In genomic region chr12:50160643-50161042, GRCh38 we compare ENCODE assay signal across 21 cellular contexts. TPM values are rescaled to one million over a fixed set of nuclear protein-coding genes. Genes with fewer than 3 reads are reported as not detected.
"Had no signal": no experiment of that assay in that cellular context is flagged by ENCODE, and none has a peak within 500 bp of the region (broad histone marks: within the 10 kb centered on the region; RNA-seq: fewer than 3 reads in every experiment).

No MANE protein-coding gene starts in this region.

- DNase-seq: activated B cell treated with CpG ODN at 0.5 μM for 24 hours; activated CD4-positive, alpha-beta T cell treated with anti-CD3 and anti-CD28 coated beads for 4 hours; activated CD8-positive, alpha-beta T cell treated with anti-CD3 and anti-CD28 coated beads for 36 hours; aorta; cerebellar nuclear complex; effector CD8-positive, alpha-beta T cell; esophagus squamous epithelium; heart right ventricle; kidney glomerular epithelial cell; left ventricle myocardium inferior; mammary epithelial cell; mucosa of descending colon; naive thymus-derived CD8-positive, alpha-beta T cell; stimulated activated CD4-positive, alpha-beta T cell treated with anti-CD3 and anti-CD28 coated beads, Interleukin-1b, Interleukin-23, amount 100 ng/mL, for 48 hours; stimulated activated CD8-positive, alpha-beta memory T cell treated with anti-CD3 and anti-CD28 coated beads, Interleukin-4, amount 100 ng/mL, for 48 hours; stimulated activated naive CD4-positive, alpha-beta T cell treated with Interleukin-2 at 50 U/mL for 16 hours; SW 1271; thyroid gland had no signal

- H3K4me3 ChIP-seq: esophagus squamous epithelium, heart right ventricle, left ventricle myocardium inferior, mucosa of descending colon, thyroid gland had no signal

- H3K36me3 ChIP-seq: esophagus squamous epithelium, neutrophil, thyroid gland had no signal

- H3K27me3 Mint-ChIP-seq: activated B cell treated with CpG ODN at 0.5 μM for 24 hours; activated CD8-positive, alpha-beta T cell treated with anti-CD3 and anti-CD28 coated beads for 36 hours; dendritic cell treated with granulocyte-macrophage colony-stimulating factor and Interleukin-4, amounts not matched to agents 40 ng/mL and 50 ng/mL, for 4 days; naive thymus-derived CD8-positive, alpha-beta T cell had no signal

- H3K4me3 Mint-ChIP-seq: activated B cell treated with CpG ODN at 0.5 μM for 24 hours; activated CD8-positive, alpha-beta T cell treated with anti-CD3 and anti-CD28 coated beads for 36 hours; activated T-helper 1 cell treated with anti-CD3 and anti-CD28 coated beads, Interleukin-12 subunit alpha, Interleukin-12 subunit beta, Interleukin-2, Interleukin-4 antibody, amounts not matched to agents 30 ng/mL and 10 ng/mL and 1 ng/mL, durations not matched to agents 14 hours and 24 hours and 36 hours; dendritic cell treated with granulocyte-macrophage colony-stimulating factor and Interleukin-4, amounts not matched to agents 40 ng/mL and 50 ng/mL, for 4 days; naive thymus-derived CD8-positive, alpha-beta T cell had no signal

- H3K9me3 ChIP-seq: esophagus squamous epithelium, heart right ventricle, left ventricle myocardium inferior, mucosa of descending colon, neutrophil, thyroid gland had no signal

- H3K27me3 ChIP-seq: esophagus squamous epithelium, heart right ventricle, neutrophil, thyroid gland had no signal

- H3K27ac ChIP-seq: esophagus squamous epithelium, heart right ventricle, left ventricle myocardium inferior, neutrophil, thyroid gland had no signal

- H3K9me3 Mint-ChIP-seq: activated B cell treated with CpG ODN at 0.5 μM for 24 hours; activated CD8-positive, alpha-beta T cell treated with anti-CD3 and anti-CD28 coated beads for 36 hours; activated T-helper 1 cell treated with anti-CD3 and anti-CD28 coated beads, Interleukin-12 subunit alpha, Interleukin-12 subunit beta, Interleukin-2, Interleukin-4 antibody, amounts not matched to agents 30 ng/mL and 10 ng/mL and 1 ng/mL, durations not matched to agents 14 hours and 24 hours and 36 hours; dendritic cell treated with granulocyte-macrophage colony-stimulating factor and Interleukin-4, amounts not matched to agents 40 ng/mL and 50 ng/mL, for 4 days; naive thymus-derived CD8-positive, alpha-beta T cell had no signal

- ATAC-seq: activated CD8-positive, alpha-beta T cell treated with anti-CD3 and anti-CD28 coated beads for 36 hours; heart right ventricle; mucosa of descending colon; naive thymus-derived CD8-positive, alpha-beta T cell had no signal

- H3K27ac Mint-ChIP-seq: activated B cell treated with CpG ODN at 0.5 μM for 24 hours; activated CD8-positive, alpha-beta T cell treated with anti-CD3 and anti-CD28 coated beads for 36 hours; activated T-helper 1 cell treated with anti-CD3 and anti-CD28 coated beads, Interleukin-12 subunit alpha, Interleukin-12 subunit beta, Interleukin-2, Interleukin-4 antibody, amounts not matched to agents 30 ng/mL and 10 ng/mL and 1 ng/mL, durations not matched to agents 14 hours and 24 hours and 36 hours; dendritic cell treated with granulocyte-macrophage colony-stimulating factor and Interleukin-4, amounts not matched to agents 40 ng/mL and 50 ng/mL, for 4 days had no signal

RNA-seq across cellular contexts. Expression of gene GPD1, which starts 56.8 kb away (rescaled TPM):
- polyA plus RNA-seq: naive thymus-derived CD8-positive, alpha-beta T cell had no signal
